ENCODE assay signal across 1 cellular context in the genomic region with DNA sequence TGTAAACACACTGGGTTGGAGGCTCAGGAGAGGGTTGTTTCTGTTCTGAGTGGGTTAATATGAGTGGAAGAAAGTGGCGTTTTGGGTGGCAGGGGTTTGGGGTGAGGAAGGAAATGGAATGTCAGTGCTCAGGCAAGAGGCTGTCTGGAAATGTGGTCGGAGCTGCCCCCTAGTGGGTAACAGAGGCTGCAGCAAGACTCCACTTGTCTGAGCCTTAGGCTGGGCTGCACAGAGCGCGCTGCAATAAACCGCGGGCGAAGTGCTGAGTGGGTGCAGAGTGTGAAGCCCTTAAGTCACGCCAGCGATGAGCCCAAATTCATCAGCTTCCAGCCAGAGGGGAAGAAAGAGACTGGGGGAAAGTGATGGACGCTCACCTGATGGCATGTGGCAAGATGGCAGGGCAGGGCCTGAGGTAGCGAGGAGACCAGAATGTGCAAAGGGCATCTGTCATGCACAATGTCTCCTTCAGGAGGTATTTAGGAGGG.
TF ChIP-seq lines count a peak whose summit lies in the region.

No MANE protein-coding gene starts in this region.

TF ChIP-seq in HepG2, 621 proteins besides CTCF, POLR2A, EP300 and RAD21 (continued from another document and continues in another):
- no peak for TF ChIP-seq ZNF770 (CRISPR knock-in tag; IDR thresholded peaks at IDR 0.05)
- no peak for TF ChIP-seq ZNF251 (CRISPR knock-in tag; IDR thresholded peaks at IDR 0.05)
- TF ChIP-seq HMG20B (CRISPR knock-in tag; conservative IDR thresholded peaks at IDR 0.05): no peak
- TF ChIP-seq, protein P1, sequence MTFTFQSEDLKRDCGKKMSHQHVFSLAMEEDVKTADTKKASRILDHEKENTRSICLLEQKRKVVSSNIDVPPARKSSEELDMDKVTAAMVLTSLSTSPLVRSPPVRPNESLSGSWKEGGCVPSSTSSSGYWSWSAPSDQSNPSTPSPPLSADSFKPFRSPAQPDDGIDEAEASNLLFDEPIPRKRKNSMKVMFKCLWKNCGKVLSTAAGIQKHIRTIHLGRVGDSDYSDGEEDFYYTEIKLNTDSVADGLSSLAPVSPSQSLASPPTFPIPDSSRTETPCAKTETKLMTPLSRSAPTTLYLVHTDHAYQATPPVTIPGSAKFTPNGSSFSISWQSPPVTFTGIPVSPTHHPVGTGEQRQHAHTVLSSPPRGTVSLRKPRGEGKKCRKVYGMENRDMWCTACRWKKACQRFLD (CRISPR knock-in tag; IDR thresholded peaks at IDR 0.05; ENCODE audit: borderline replicate concordance): no peak
- peak; percentile 88 for TF ChIP-seq STAG1 (CRISPR knock-in tag; IDR thresholded peaks at IDR 0.05)
- TF ChIP-seq FOXP4 (CRISPR knock-in tag; IDR thresholded peaks at IDR 0.05): peak; percentile 35; the same call in 1 of the 2 replicates
- TF ChIP-seq, protein P2, sequence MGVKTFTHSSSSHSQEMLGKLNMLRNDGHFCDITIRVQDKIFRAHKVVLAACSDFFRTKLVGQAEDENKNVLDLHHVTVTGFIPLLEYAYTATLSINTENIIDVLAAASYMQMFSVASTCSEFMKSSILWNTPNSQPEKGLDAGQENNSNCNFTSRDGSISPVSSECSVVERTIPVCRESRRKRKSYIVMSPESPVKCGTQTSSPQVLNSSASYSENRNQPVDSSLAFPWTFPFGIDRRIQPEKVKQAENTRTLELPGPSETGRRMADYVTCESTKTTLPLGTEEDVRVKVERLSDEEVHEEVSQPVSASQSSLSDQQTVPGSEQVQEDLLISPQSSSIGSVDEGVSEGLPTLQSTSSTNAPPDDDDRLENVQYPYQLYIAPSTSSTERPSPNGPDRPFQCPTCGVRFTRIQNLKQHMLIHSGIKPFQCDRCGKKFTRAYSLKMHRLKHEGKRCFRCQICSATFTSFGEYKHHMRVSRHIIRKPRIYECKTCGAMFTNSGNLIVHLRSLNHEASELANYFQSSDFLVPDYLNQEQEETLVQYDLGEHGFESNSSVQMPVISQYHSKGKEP (CRISPR knock-in tag; IDR thresholded peaks at IDR 0.05): no peak
- no peak for TF ChIP-seq JUND (CRISPR knock-in tag; IDR thresholded peaks at IDR 0.05)
- TF ChIP-seq HNF4G (IDR thresholded peaks at IDR 0.05; ENCODE audit: borderline replicate concordance, low read depth, low read length): no peak
- TF ChIP-seq HNF4G (CRISPR knock-in tag; IDR thresholded peaks at IDR 0.05; ENCODE audit: borderline replicate concordance, low read depth): no peak
- no peak for TF ChIP-seq ZNF749 (CRISPR knock-in tag; IDR thresholded peaks at IDR 0.05; ENCODE audit: borderline replicate concordance)
- no peak for TF ChIP-seq ZFP82 (CRISPR knock-in tag; IDR thresholded peaks at IDR 0.05; ENCODE audit: borderline replicate concordance)
- TF ChIP-seq MTERF4 (CRISPR knock-in tag; IDR thresholded peaks at IDR 0.05): no peak
- TF ChIP-seq TRIM24 (CRISPR knock-in tag; IDR thresholded peaks at IDR 0.05): no peak
- TF ChIP-seq, protein P3, sequence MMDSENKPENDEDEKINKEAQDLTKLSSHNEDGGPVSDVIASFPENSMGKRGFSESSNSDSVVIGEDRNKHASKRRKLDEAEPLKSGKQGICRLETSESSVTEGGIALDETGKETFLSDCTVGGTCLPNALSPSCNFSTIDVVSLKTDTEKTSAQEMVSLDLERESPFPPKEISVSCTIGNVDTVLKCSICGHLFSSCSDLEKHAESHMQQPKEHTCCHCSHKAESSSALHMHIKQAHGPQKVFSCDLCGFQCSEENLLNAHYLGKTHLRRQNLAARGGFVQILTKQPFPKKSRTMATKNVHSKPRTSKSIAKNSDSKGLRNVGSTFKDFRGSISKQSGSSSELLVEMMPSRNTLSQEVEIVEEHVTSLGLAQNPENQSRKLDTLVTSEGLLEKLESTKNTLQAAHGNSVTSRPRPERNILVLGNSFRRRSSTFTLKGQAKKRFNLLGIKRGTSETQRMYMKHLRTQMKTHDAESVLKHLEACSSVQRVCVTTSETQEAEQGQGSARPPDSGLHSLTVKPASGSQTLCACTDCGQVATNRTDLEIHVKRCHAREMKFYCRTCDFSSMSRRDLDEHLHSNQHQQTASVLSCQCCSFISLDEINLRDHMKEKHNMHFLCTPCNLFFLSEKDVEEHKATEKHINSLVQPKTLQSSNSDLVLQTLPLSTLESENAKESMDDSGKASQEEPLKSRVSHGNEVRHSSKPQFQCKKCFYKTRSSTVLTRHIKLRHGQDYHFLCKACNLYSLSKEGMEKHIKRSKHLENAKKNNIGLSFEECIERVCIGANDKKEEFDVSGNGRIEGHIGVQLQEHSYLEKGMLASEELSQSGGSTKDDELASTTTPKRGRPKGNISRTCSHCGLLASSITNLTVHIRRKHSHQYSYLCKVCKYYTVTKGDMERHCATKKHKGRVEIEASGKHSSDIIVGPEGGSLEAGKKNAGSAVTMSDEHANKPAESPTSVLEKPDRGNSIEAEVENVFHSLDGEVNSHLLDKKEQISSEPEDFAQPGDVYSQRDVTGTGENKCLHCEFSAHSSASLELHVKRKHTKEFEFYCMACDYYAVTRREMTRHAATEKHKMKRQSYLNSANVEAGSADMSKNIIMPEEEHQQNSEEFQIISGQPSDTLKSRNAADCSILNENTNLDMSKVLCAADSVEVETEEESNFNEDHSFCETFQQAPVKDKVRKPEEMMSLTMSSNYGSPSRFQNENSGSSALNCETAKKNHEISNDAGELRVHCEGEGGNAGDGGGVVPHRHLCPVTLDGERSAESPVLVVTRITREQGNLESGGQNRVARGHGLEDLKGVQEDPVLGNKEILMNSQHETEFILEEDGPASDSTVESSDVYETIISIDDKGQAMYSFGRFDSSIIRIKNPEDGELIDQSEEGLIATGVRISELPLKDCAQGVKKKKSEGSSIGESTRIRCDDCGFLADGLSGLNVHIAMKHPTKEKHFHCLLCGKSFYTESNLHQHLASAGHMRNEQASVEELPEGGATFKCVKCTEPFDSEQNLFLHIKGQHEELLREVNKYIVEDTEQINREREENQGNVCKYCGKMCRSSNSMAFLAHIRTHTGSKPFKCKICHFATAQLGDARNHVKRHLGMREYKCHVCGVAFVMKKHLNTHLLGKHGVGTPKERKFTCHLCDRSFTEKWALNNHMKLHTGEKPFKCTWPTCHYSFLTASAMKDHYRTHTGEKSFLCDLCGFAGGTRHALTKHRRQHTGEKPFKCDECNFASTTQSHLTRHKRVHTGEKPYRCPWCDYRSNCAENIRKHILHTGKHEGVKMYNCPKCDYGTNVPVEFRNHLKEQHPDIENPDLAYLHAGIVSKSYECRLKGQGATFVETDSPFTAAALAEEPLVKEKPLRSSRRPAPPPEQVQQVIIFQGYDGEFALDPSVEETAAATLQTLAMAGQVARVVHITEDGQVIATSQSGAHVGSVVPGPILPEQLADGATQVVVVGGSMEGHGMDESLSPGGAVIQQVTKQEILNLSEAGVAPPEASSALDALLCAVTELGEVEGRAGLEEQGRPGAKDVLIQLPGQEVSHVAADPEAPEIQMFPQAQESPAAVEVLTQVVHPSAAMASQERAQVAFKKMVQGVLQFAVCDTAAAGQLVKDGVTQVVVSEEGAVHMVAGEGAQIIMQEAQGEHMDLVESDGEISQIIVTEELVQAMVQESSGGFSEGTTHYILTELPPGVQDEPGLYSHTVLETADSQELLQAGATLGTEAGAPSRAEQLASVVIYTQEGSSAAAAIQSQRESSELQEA (CRISPR knock-in tag; IDR thresholded peaks at IDR 0.05; ENCODE audit: not compliant biosample characterization): no peak
- TF ChIP-seq ERF (CRISPR knock-in tag; IDR thresholded peaks at IDR 0.05): 0 out of 2 replicates have a peak, but pooled peaks have one; percentile 14
- no peak for TF ChIP-seq ZNF800 (CRISPR knock-in tag; IDR thresholded peaks at IDR 0.05)
- TF ChIP-seq KAT2B (IDR thresholded peaks at IDR 0.05; ENCODE audit: borderline replicate concordance, low read depth, low read length): no peak
- TF ChIP-seq NFE2L1 (CRISPR knock-in tag; IDR thresholded peaks at IDR 0.05; ENCODE audit: borderline replicate concordance): no peak
- no peak for TF ChIP-seq BHLHE40 (IDR thresholded peaks at IDR 0.05; ENCODE audit: low read length)
- no peak for TF ChIP-seq ZNF7 (CRISPR knock-in tag; IDR thresholded peaks at IDR 0.05)
- no peak for TF ChIP-seq TSC22D2 (CRISPR knock-in tag; IDR thresholded peaks at IDR 0.05; ENCODE audit: borderline replicate concordance)
- TF ChIP-seq ZNF274 (CRISPR knock-in tag; IDR thresholded peaks at IDR 0.05): peak; percentile 51; the same call in 1 of the 2 replicates
- TF ChIP-seq ELF4 (CRISPR knock-in tag; IDR thresholded peaks at IDR 0.05; ENCODE audit: borderline replicate concordance): no peak
- TF ChIP-seq ZNF878 (CRISPR knock-in tag; IDR thresholded peaks at IDR 0.05): no peak
- no peak for TF ChIP-seq SETDB1 (CRISPR knock-in tag; IDR thresholded peaks at IDR 0.05; ENCODE audit: borderline replicate concordance)
- no peak for TF ChIP-seq LRRFIP1 (CRISPR knock-in tag; conservative IDR thresholded peaks at IDR 0.05)
- TF ChIP-seq ZNF44 (CRISPR knock-in tag; IDR thresholded peaks at IDR 0.05): 0 out of 2 replicates have a peak, but pooled peaks have one; percentile 45
- 0 out of 2 replicates have a peak, but pooled peaks have one; percentile 48 for TF ChIP-seq ZNF607 (CRISPR knock-in tag; IDR thresholded peaks at IDR 0.05; ENCODE audit: borderline replicate concordance)
- TF ChIP-seq HDAC1 (CRISPR knock-in tag; IDR thresholded peaks at IDR 0.05): no peak
- no peak for TF ChIP-seq IKZF5 (CRISPR knock-in tag; IDR thresholded peaks at IDR 0.05)
- TF ChIP-seq FIP1L1 (IDR thresholded peaks at IDR 0.05; ENCODE audit: borderline replicate concordance, insufficient read depth, low read depth, low read length): no peak
